Comparison of ENCODE assay signal across 8 cellular contexts in the genomic region with DNA sequence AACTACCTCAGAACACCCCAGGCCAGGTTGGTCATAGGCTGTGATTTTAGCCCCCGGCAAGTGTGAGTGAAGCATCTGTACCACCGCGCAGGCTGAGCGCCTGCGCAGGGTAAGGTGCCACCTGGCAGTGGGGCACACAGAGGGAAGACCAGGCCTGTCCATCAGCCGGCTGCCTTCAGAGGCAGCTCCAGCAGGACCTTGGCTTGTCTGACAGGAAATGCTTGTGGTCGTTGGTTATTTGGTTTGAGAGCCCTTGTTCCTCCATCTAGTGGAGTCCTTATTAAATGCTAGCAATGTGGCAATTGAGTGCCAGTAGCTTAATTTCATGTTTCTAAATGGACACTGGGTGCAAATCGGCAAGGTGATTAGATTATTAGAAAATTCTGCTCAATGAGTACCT. TPM values are rescaled to one million over a fixed set of nuclear protein-coding genes. Genes with fewer than 3 reads are reported as not detected.
A peak's percentile ranks its signal among the peaks of the same experiment; 100 is the strongest.
DNase-seq lines count a peak whose midpoint lies in the region; TF ChIP-seq lines count a peak whose summit lies in the region.

No MANE protein-coding gene starts in this region.

- H3K4me3 ChIP-seq in NB4 (ENCODE audit: low read depth, low read length), result no peak overlapping the region

- TF ChIP-seq CTCF in NB4 (IDR thresholded peaks at IDR 0.05; ENCODE audit: low read depth, low read length), result no peak

- TF ChIP-seq POLR2A in NB4 (IDR thresholded peaks at IDR 0.05; ENCODE audit: extremely low read depth, insufficient read length), result no peak

- peak; percentile 62 for DNase-seq in activated effector memory CD4-positive, alpha-beta T cell treated with anti-CD3 and anti-CD28 coated beads, Interleukin-2, amount 50 U/mL, for 16 hours
- no peak for DNase-seq in activated effector memory CD4-positive, alpha-beta T cell treated with Interleukin-2 at 50 U/mL for 16 hours
- DNase-seq in NB4 (ENCODE audit: low read depth), result peak; percentile 75
- peak; percentile 66 for DNase-seq in dermis blood vessel endothelial cell
- DNase-seq in stromal cell of bone marrow (ENCODE audit: low read depth), result peak; percentile 32
- DNase-seq in stimulated activated CD4-positive, alpha-beta T cell treated with anti-CD3 and anti-CD28 coated beads, Interleukin-4, amount 100 ng/mL, for 4 hours, result no peak
- no peak for DNase-seq in germinal center (ENCODE audit: low spot score)
- DNase-seq in globus pallidus (ENCODE audit: low spot score), result no peak

RNA-seq across cellular contexts. Expression of a gene that starts 27.5 kb away (rescaled TPM):
- 86.2 and 145 TPM in 2 replicates for total RNA-seq in dermis blood vessel endothelial cell

RNA-seq across cellular contexts. Expression of a gene that starts 39.8 kb away (rescaled TPM):
- 55.1 and 63.1 TPM in 2 replicates for total RNA-seq in dermis blood vessel endothelial cell

RNA-seq across cellular contexts. Expression of a gene that starts 44.4 kb away (rescaled TPM):
- not detected in 2 replicates for total RNA-seq in dermis blood vessel endothelial cell

Comparison
In these comparisons a context has a peak if more than half of its experiments do, and no peak if none do; other contexts are left out.
1. DNase-seq: peak in activated effector memory CD4-positive, alpha-beta T cell treated with anti-CD3 and anti-CD28 coated beads, Interleukin-2, amount 50 U/mL, for 16 hours (single experiment), NB4 (single experiment), dermis blood vessel endothelial cell (single experiment) and stromal cell of bone marrow (single experiment); none in activated effector memory CD4-positive, alpha-beta T cell treated with Interleukin-2 at 50 U/mL for 16 hours (single experiment), stimulated activated CD4-positive, alpha-beta T cell treated with anti-CD3 and anti-CD28 coated beads, Interleukin-4, amount 100 ng/mL, for 4 hours (0 of 2), germinal center (single experiment) and globus pallidus (single experiment).